Comparison of ENCODE assay signal across 20 cellular contexts in genomic region chr13:28442872-28443271, GRCh38. TPM values are rescaled to one million over a fixed set of nuclear protein-coding genes. Genes with fewer than 3 reads are reported as not detected.
DNase-seq lines count a peak whose midpoint lies in the region; ATAC-seq and TF ChIP-seq lines count a peak whose summit lies in the region.
"Had no signal": no experiment of that assay in that cellular context is flagged by ENCODE, and none has a peak within 500 bp of the region (broad histone marks: within the 10 kb centered on the region; RNA-seq: fewer than 3 reads in every experiment).

No MANE protein-coding gene starts in this region.

- H3K4me3 ChIP-seq in right cardiac atrium (ENCODE audit: low read length) (no peak overlapping the region), tibial artery (no peak overlapping the region)

- intact Hi-C loops in Right ventricle myocardium superior (cut with DNase I) (no loop called here), cardiac septum (cut with DNase I) (no loop called here), right cardiac atrium (cut with DNase I) (no loop called here), tibial artery (cut with DNase I; ENCODE audit: low total_unique reads) (no loop called here)

- no peaks in the 10 kb centered on the region for H3K9me3 ChIP-seq in right cardiac atrium (ENCODE audit: control insufficient read depth, low read length)
- peaks cover 0 to 12% (median 8%) of the 10 kb centered on the region in 3 donors for H3K9me3 ChIP-seq in tibial artery
- H3K9me3 ChIP-seq: SK-N-SH had no signal

- ATAC-seq in Right ventricle myocardium superior (ENCODE audit: poor library complexity) (peak; percentile 90), right cardiac atrium (peak; percentile 65 to 81)

- WGBS in right cardiac atrium = 18% methylated on average over 3 of the region's 3 CpGs

- no peak for TF ChIP-seq CTCF in tibial artery (IDR thresholded peaks at IDR 0.05)

- peak overlapping the region; percentile 29 for H3K27ac ChIP-seq in right cardiac atrium (ENCODE audit: low read length)
- no peak overlapping the region for H3K27ac ChIP-seq in tibial artery

- no peaks in the 10 kb centered on the region for H3K36me3 ChIP-seq in tibial artery

- H3K27me3 ChIP-seq in right cardiac atrium (ENCODE audit: control insufficient read depth, insufficient read depth) = no peaks in the 10 kb centered on the region
- no peaks in the 10 kb centered on the region for H3K27me3 ChIP-seq in tibial artery

- H3K4me1 ChIP-seq in right cardiac atrium (ENCODE audit: control insufficient read depth, insufficient read depth, low read length) = no peaks in the 10 kb centered on the region
- H3K4me1 ChIP-seq in tibial artery = no peaks in the 10 kb centered on the region

- no peak for DNase-seq in Right ventricle myocardium superior
- DNase-seq in cardiac septum (ENCODE audit: low spot score) = no peak
- peak; percentile 38 for DNase-seq in dermis blood vessel endothelial cell
- DNase-seq in right cardiac atrium = no peak
- DNase-seq in activated naive CD4-positive, alpha-beta T cell treated with anti-CD3 and anti-CD28 coated beads, Interleukin-2, amount 50 U/mL, for 16 hours = no peak
- DNase-seq in NCI-H146 (lab: John Stamatoyannopoulos, UW) = no peak
- DNase-seq in tibial artery = no peak
- DNase-seq in NCI-H774 (lab: John Stamatoyannopoulos, UW) = no peak
- DNase-seq: COR-L47, GDM1, GOT3, HFFc6, Kasumi-1, NCI-H1417, NCI-H2029, NCI-H2171 treated with DMSO at 0.1 percent for 48 hours, NCI-H82, SK-N-SH had no signal

RNA-seq across cellular contexts. Expression of gene FLT1, which starts 52.1 kb away (rescaled TPM):
- total RNA-seq in Right ventricle myocardium superior (42.0 TPM), cardiac septum (53.4 TPM), dermis blood vessel endothelial cell (74.7 and 82.9 TPM in 2 replicates), right cardiac atrium (10 to 100 TPM; 31.0 to 53.4 (median 43.0) TPM)
- polyA plus RNA-seq in right cardiac atrium = 24.9 TPM
- total RNA-seq: NCI-H460 had no signal
- polyA plus RNA-seq: CD14-positive monocyte had no signal
